Comparison of ENCODE assay signal across 1 cellular context in genomic region chr1:182990413-182991144, GRCh38.
TF ChIP-seq lines count a peak whose summit lies in the region.

No MANE protein-coding gene starts in this region.

TF ChIP-seq in GM23338, 12 proteins besides CTCF, POLR2A, EP300 and RAD21 (continued from another document):
- no peak for TF ChIP-seq ZNF462 (CRISPR knock-in tag; IDR thresholded peaks at IDR 0.05)
